Comparison of ENCODE assay signal across 19 cellular contexts in genomic region chr4:174036563-174036962, GRCh38.
DNase-seq lines count a peak whose midpoint lies in the region; ATAC-seq and TF ChIP-seq lines count a peak whose summit lies in the region.
"Had no signal": no experiment of that assay in that cellular context is flagged by ENCODE, and none has a peak within 500 bp of the region (broad histone marks: within the 10 kb centered on the region; RNA-seq: fewer than 3 reads in every experiment).

No MANE protein-coding gene starts in this region.

- H3K9ac ChIP-seq in trophoblast cell (ENCODE audit: low read length) = no peak overlapping the region
- H3K9ac ChIP-seq: BLaER1 treated with 17β-estradiol and CSF1 and Interleukin-3, amounts not matched to agents 10 nM and 100 nM had no signal

- no peaks in the 10 kb centered on the region for H3K36me3 ChIP-seq in HEK293 (ENCODE audit: control insufficient read depth in 2 of 2, insufficient read depth in 1 of 2, low read length in 2 of 2)
- H3K36me3 ChIP-seq in trophoblast cell (ENCODE audit: control insufficient read depth in 1 of 2, insufficient read depth in 2 of 2, low read length in 2 of 2) = no peaks in the 10 kb centered on the region
- H3K36me3 ChIP-seq in CD4-positive, alpha-beta memory T cell (ENCODE audit: insufficient read depth, low read length) = no peaks in the 10 kb centered on the region
- H3K36me3 ChIP-seq: BLaER1 treated with 17β-estradiol and CSF1 and Interleukin-3, amounts not matched to agents 10 nM and 100 nM; Peyer's patch had no signal

- H3K27ac Mint-ChIP-seq in CD4-positive, alpha-beta memory T cell = no peak overlapping the region
- H3K27ac Mint-ChIP-seq: T-helper 17 cell had no signal

- no peaks in the 10 kb centered on the region for H3K79me1 ChIP-seq in trophoblast cell (ENCODE audit: low read length)

- no peaks in the 10 kb centered on the region for H3K9me3 ChIP-seq in HEK293 (ENCODE audit: control insufficient read depth, insufficient read depth, low read depth, low read length)
- H3K9me3 ChIP-seq in right cardiac atrium (ENCODE audit: control insufficient read depth, low read length) = no peaks in the 10 kb centered on the region
- no peaks in the 10 kb centered on the region for H3K9me3 ChIP-seq in trophoblast cell (ENCODE audit: insufficient read depth, low read depth, low read length)
- no peaks in the 10 kb centered on the region for H3K9me3 ChIP-seq in CD4-positive, alpha-beta memory T cell (ENCODE audit: control insufficient read depth in 1 of 2, low read length in 2 of 2)
- H3K9me3 ChIP-seq: BLaER1 treated with 17β-estradiol and CSF1 and Interleukin-3, amounts not matched to agents 10 nM and 100 nM; Peyer's patch had no signal

- H2BK12ac ChIP-seq in trophoblast cell (ENCODE audit: low read length) = no peak overlapping the region

- no peak overlapping the region for H4K12ac ChIP-seq in trophoblast cell (ENCODE audit: low read depth, low read length)

- no peak overlapping the region for H3K18ac ChIP-seq in trophoblast cell (ENCODE audit: low read length)

- H2AK5ac ChIP-seq in trophoblast cell (ENCODE audit: low read length) = no peak overlapping the region

- no peaks in the 10 kb centered on the region for H3K27me3 Mint-ChIP-seq in CD4-positive, alpha-beta memory T cell

- no peak overlapping the region for H4K91ac ChIP-seq in trophoblast cell (ENCODE audit: low read depth, low read length)

- H3K4me1 ChIP-seq in HEK293 (ENCODE audit: control insufficient read depth, insufficient read depth, low read length) (peaks cover 3% of the 10 kb centered on the region; the same call in 1 of the 2 replicates), right cardiac atrium (ENCODE audit: control insufficient read depth, insufficient read depth, low read length) (no peaks in the 10 kb centered on the region), trophoblast cell (ENCODE audit: control insufficient read depth in 1 of 2, insufficient read depth in 2 of 2, low read length in 2 of 2) (no peaks in the 10 kb centered on the region)
- no peaks in the 10 kb centered on the region for H3K4me1 ChIP-seq in CD4-positive, alpha-beta memory T cell (ENCODE audit: insufficient read depth, low read length)
- H3K4me1 ChIP-seq: BLaER1 treated with 17β-estradiol and CSF1 and Interleukin-3, amounts not matched to agents 10 nM and 100 nM; Peyer's patch had no signal

- peak; percentile 19 for DNase-seq in NCI-H146 (lab: John Stamatoyannopoulos, UW)
- no peak for DNase-seq in NCI-H146 treated with DMSO at 0.1 percent for 48 hours (lab: John Stamatoyannopoulos, UW; ENCODE audit: unreplicated experiment)
- peak; percentile 7 for DNase-seq in NCI-H510A treated with DMSO at 0.1 percent for 48 hours (lab: John Stamatoyannopoulos, UW)
- peak in 2 of 3 donors; percentile 26 to 55 for DNase-seq in right cardiac atrium
- no peak for DNase-seq in trophoblast cell
- no peak for DNase-seq in CD4-positive, alpha-beta memory T cell
- DNase-seq: DMS79, KG1, NCI-H1048, NCI-H1930, NCI-H2227 treated with DMSO at 0.1 percent for 48 hours, NCI-H774, Peyer's patch, SHP77 treated with DMSO at 0.1 percent for 48 hours, T-helper 17 cell had no signal

- no peak overlapping the region for H2AFZ ChIP-seq in trophoblast cell (ENCODE audit: insufficient read depth, low read length, poor library complexity)

- no peaks in the 10 kb centered on the region for H3K27me3 ChIP-seq in right cardiac atrium (ENCODE audit: control insufficient read depth, insufficient read depth)
- H3K27me3 ChIP-seq in trophoblast cell (ENCODE audit: insufficient read depth, low read length) = no peaks in the 10 kb centered on the region
- H3K27me3 ChIP-seq in CD4-positive, alpha-beta memory T cell (ENCODE audit: insufficient read depth, low read length) = no peaks in the 10 kb centered on the region
- H3K27me3 ChIP-seq: BLaER1 treated with 17β-estradiol and CSF1 and Interleukin-3, amounts not matched to agents 10 nM and 100 nM; Peyer's patch had no signal

- no peak overlapping the region for H3K27ac ChIP-seq in HEK293 (ENCODE audit: extremely low read depth, low read depth, low read length)
- H3K27ac ChIP-seq in right cardiac atrium (ENCODE audit: low read length) = no peak overlapping the region
- no peak overlapping the region for H3K27ac ChIP-seq in trophoblast cell (ENCODE audit: low read depth, low read length)
- no peak overlapping the region for H3K27ac ChIP-seq in CD4-positive, alpha-beta memory T cell (ENCODE audit: low read depth, low read length)
- H3K27ac ChIP-seq: 22Rv1; BLaER1 treated with 17β-estradiol and CSF1 and Interleukin-3, amounts not matched to agents 10 nM and 100 nM; Peyer's patch had no signal

- H3K4me3 Mint-ChIP-seq in CD4-positive, alpha-beta memory T cell = no peak overlapping the region
- H3K4me3 Mint-ChIP-seq: T-helper 17 cell had no signal

- no peak overlapping the region for H4K8ac ChIP-seq in trophoblast cell (ENCODE audit: low read depth, low read length)

- WGBS in right cardiac atrium = 53% methylated on average over 4 of the region's 4 CpGs
- WGBS in trophoblast cell (ENCODE audit: extremely low coverage, insufficient coverage, insufficient read length) = no CpG with 5 or more reads among the region's 4 CpGs

- ATAC-seq in right cardiac atrium (no peak), GM19328 (IDR thresholded peaks at IDR 0.05; ENCODE audit: unreplicated experiment) (no peak)
- ATAC-seq: T-helper 17 cell had no signal

- H3K9me3 Mint-ChIP-seq in CD4-positive, alpha-beta memory T cell = peaks cover 0 to 4% (median 0%) of the 10 kb centered on the region in 8 donors

- TF ChIP-seq CTCF in HEK293 (tag by site-specific recombination; IDR thresholded peaks at IDR 0.05) = no peak

- H3K4ac ChIP-seq in trophoblast cell (ENCODE audit: low read depth, low read length) = no peak overlapping the region

- H3K4me3 ChIP-seq in HEK293 (ENCODE audit: low read depth, low read length) (no peak overlapping the region), right cardiac atrium (ENCODE audit: low read length) (no peak overlapping the region), trophoblast cell (ENCODE audit: low read depth, low read length) (no peak overlapping the region)
- no peak overlapping the region for H3K4me3 ChIP-seq in CD4-positive, alpha-beta memory T cell (ENCODE audit: low read length in 2 of 2)
- H3K4me3 ChIP-seq: BLaER1 treated with 17β-estradiol and CSF1 and Interleukin-3, amounts not matched to agents 10 nM and 100 nM; Peyer's patch had no signal

- no peak overlapping the region for H2BK120ac ChIP-seq in trophoblast cell (ENCODE audit: insufficient read depth, low read length, poor library complexity)

- H3K14ac ChIP-seq in trophoblast cell (ENCODE audit: low read length) = no peak overlapping the region

- no peaks in the 10 kb centered on the region for H3K79me2 ChIP-seq in trophoblast cell (ENCODE audit: control insufficient read depth, insufficient read depth, low read length, poor library complexity)

- POLR2A ChIA-PET in HEK293 (lab: Yijun Ruan, JAX) = no interaction called here
- POLR2A ChIA-PET in CD4-positive, alpha-beta memory T cell (lab: Charles Lee; ENCODE audit: partially characterized antibody) = no interaction called here

- intact Hi-C loops in right cardiac atrium (cut with DNase I) = no loop called here
- intact Hi-C loops in CD4-positive, alpha-beta memory T cell (cut with micrococcal nuclease) = no loop called here

- no peak overlapping the region for H2BK5ac ChIP-seq in trophoblast cell (ENCODE audit: low read depth, low read length, poor library complexity)

- H3K36me3 Mint-ChIP-seq in CD4-positive, alpha-beta memory T cell = no peaks in the 10 kb centered on the region

- H3K4me2 ChIP-seq in trophoblast cell (ENCODE audit: low read length) = no peak overlapping the region
- H3K4me2 ChIP-seq: BLaER1 treated with 17β-estradiol and CSF1 and Interleukin-3, amounts not matched to agents 10 nM and 100 nM had no signal

- no peak overlapping the region for H3K23ac ChIP-seq in trophoblast cell (ENCODE audit: low read length)

- H3K4me1 Mint-ChIP-seq in CD4-positive, alpha-beta memory T cell = no peaks in the 10 kb centered on the region
- H3K4me1 Mint-ChIP-seq: T-helper 17 cell had no signal

- CTCF ChIA-PET in HEK293 (lab: Yijun Ruan, JAX) = interaction anchor here (0.6 to 1.0 kb wide), 2 partner anchors 23 to 242 kb away, joined by 3 to 4 read pairs; no protein-coding TSS in a partner anchor
- CTCF ChIA-PET in CD4-positive, alpha-beta memory T cell (lab: Charles Lee; ENCODE audit: partially characterized antibody) = no interaction called here

TF ChIP-seq in HEK293, 187 proteins besides CTCF, POLR2A, EP300 and RAD21 (continues in another document):
- TF ChIP-seq ZSCAN4 (tag by site-specific recombination; IDR thresholded peaks at IDR 0.05) (no peak), ZNF211 (tag by site-specific recombination; IDR thresholded peaks at IDR 0.05; ENCODE audit: low read depth) (no peak), ZXDB (tag by site-specific recombination; IDR thresholded peaks at IDR 0.05) (0 out of 2 replicates have a peak, but pooled peaks have one; percentile 26), ZNF184 (tag by site-specific recombination; IDR thresholded peaks at IDR 0.05) (no peak), ZNF654 (tag by site-specific recombination; IDR thresholded peaks at IDR 0.05; ENCODE audit: low read depth) (no peak), FEZF1 (tag by site-specific recombination; IDR thresholded peaks at IDR 0.05) (0 out of 2 replicates have a peak, but pooled peaks have one; percentile 8)

Comparison
In these comparisons a context has a peak if more than half of its experiments do, and no peak if none do; other contexts are left out.
1. DNase-seq: peak in NCI-H146 (single experiment), NCI-H510A treated with DMSO at 0.1 percent for 48 hours (single experiment) and right cardiac atrium (2 of 3); none in NCI-H146 treated with DMSO at 0.1 percent for 48 hours (single experiment), trophoblast cell (0 of 2) and CD4-positive, alpha-beta memory T cell (0 of 5).